ENCODE assay signal across 18 cellular contexts in the genomic region with DNA sequence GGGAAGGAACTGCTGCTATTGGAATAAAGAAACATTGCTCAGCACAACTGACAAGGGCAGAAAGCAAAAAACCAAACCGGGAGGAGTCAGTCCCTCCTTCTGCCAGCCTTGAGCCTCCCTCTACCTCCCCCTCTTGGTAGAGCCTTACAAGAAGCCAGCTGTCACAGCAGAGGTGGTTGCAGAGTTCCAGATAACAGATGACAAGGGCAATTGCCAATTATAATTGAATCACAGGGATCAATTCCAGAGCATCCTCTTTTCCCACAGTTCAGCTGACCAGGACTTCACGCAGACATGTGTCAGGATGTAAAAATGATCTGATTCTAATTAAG.
DNase-seq lines count a peak whose midpoint lies in the region; ATAC-seq, FAIRE-seq and TF ChIP-seq lines count a peak whose summit lies in the region.
"Had no signal": no experiment of that assay in that cellular context is flagged by ENCODE, and none has a peak within 500 bp of the region (broad histone marks: within the 10 kb centered on the region; RNA-seq: fewer than 3 reads in every experiment).

No MANE protein-coding gene starts in this region.

- H3K4me3 ChIP-seq in OCI-LY3 (ENCODE audit: low read length) (no peak overlapping the region), heart right ventricle (no peak overlapping the region)
- H3K4me3 ChIP-seq: colonic mucosa, spleen had no signal

- in situ Hi-C loops in GM13977 (cut with MboI; ENCODE audit: low pct_unique_long_range_greater_than_20kb, low sequenced_read_pairs, unreplicated experiment), result no loop called here

- H3K27me3 ChIP-seq in OCI-LY3 (ENCODE audit: low read depth, low read length) (no peaks in the 10 kb centered on the region), heart right ventricle (no peaks in the 10 kb centered on the region)
- H3K27me3 ChIP-seq: colonic mucosa, spleen had no signal

- WGBS in heart right ventricle, 2 donors, result 41 to 44% methylated on average over 2 of the region's 2 CpGs

- FAIRE-seq in D721Med (lab: Jason Lieb, UNC), result no peak
- FAIRE-seq: kidney had no signal

- H3K79me2 ChIP-seq in OCI-LY3 (ENCODE audit: low read length), result no peaks in the 10 kb centered on the region

- TF ChIP-seq CTCF in GM13977 (IDR thresholded peaks at IDR 0.05; ENCODE audit: extremely low read depth, insufficient read depth, missing control alignments) (peak; percentile 32), OCI-LY3 (IDR thresholded peaks at IDR 0.05; ENCODE audit: low read depth, low read length) (peak; percentile 36), D721Med (IDR thresholded peaks at IDR 0.05; ENCODE audit: insufficient read depth, missing control alignments) (no peak), heart right ventricle (IDR thresholded peaks at IDR 0.05) (no peak)

- H3K27ac ChIP-seq in OCI-LY3 (ENCODE audit: low read length), result no peak overlapping the region
- no peak overlapping the region for H3K27ac ChIP-seq in heart right ventricle
- H3K27ac ChIP-seq: colonic mucosa, spleen had no signal

- ATAC-seq in HG03354 (IDR thresholded peaks at IDR 0.05; ENCODE audit: poor library complexity, severe bottlenecking, unreplicated experiment) (no peak), GM19035 (IDR thresholded peaks at IDR 0.05; ENCODE audit: unreplicated experiment) (no peak), heart right ventricle (no peak)

- no peak overlapping the region for H3K9ac ChIP-seq in OCI-LY3 (ENCODE audit: low read length)

- no peaks in the 10 kb centered on the region for H3K4me1 ChIP-seq in OCI-LY3 (ENCODE audit: low read length)
- no peaks in the 10 kb centered on the region for H3K4me1 ChIP-seq in heart right ventricle
- H3K4me1 ChIP-seq: colonic mucosa, spleen had no signal

- H4K20me1 ChIP-seq in OCI-LY3 (ENCODE audit: insufficient read depth, low read length), result no peaks in the 10 kb centered on the region

- H3K36me3 ChIP-seq in OCI-LY3 (replicated peaks; ENCODE audit: low read depth, low read length) (no peaks in the 10 kb centered on the region), heart right ventricle (no peaks in the 10 kb centered on the region)
- H3K36me3 ChIP-seq: colonic mucosa, spleen had no signal

- intact Hi-C loops in heart right ventricle (cut with DNase I), result no loop called here

- H3K9me3 ChIP-seq in OCI-LY3 (ENCODE audit: insufficient read depth, low read length), result no peaks in the 10 kb centered on the region
- peaks cover 0 to 8% (median 0%) of the 10 kb centered on the region in 11 donors for H3K9me3 ChIP-seq in heart right ventricle
- H3K9me3 ChIP-seq: colonic mucosa had no signal

- peak; percentile 10 for DNase-seq in Ammon's horn (ENCODE audit: low spot score)
- peak; percentile 10 for DNase-seq in GM13977 (ENCODE audit: low spot score)
- peak; percentile 67 for DNase-seq in iPS-NIHi7 (ENCODE audit: extremely low spot score)
- no peak for DNase-seq in D721Med (ENCODE audit: insufficient read length, low spot score)
- no peak for DNase-seq in heart right ventricle
- DNase-seq: activated CD8-positive, alpha-beta memory T cell treated with anti-CD3 and anti-CD28 coated beads, Interleukin-2, amount 50 U/mL, for 48 hours; activated naive CD4-positive, alpha-beta T cell treated with anti-CD3 and anti-CD28 coated beads for 36 hours; Calu3; colonic mucosa; kidney; NCI-H2029; NCI-H526; Right ventricle myocardium superior; spleen; stimulated activated naive CD4-positive, alpha-beta T cell had no signal

- H2AFZ ChIP-seq in OCI-LY3 (ENCODE audit: low read depth, low read length), result peak overlapping the region; percentile 9; the same call in 1 of the 2 replicates

- 0 out of 2 replicates have a peak overlapping the region, but pooled peaks have one; percentile 6 for H3K4me2 ChIP-seq in OCI-LY3 (ENCODE audit: low read length)

Comparison
In these comparisons a context has a peak if more than half of its experiments do, and no peak if none do; other contexts are left out.
1. DNase-seq: peak in Ammon's horn (single experiment), GM13977 (single experiment) and iPS-NIHi7 (single experiment); none in D721Med (single experiment) and heart right ventricle (0 of 2).
2. CTCF ChIP-seq: peak in GM13977 (single experiment) and OCI-LY3 (single experiment); none in D721Med (single experiment) and heart right ventricle (0 of 9).